In genomic region chr6:47809863-47810262, GRCh38 we compare ENCODE assay signal across 35 cellular contexts. TPM values are rescaled to one million over a fixed set of nuclear protein-coding genes. Genes with fewer than 3 reads are reported as not detected.
"Had no signal": no experiment of that assay in that cellular context is flagged by ENCODE, and none has a peak within 500 bp of the region (broad histone marks: within the 10 kb centered on the region; RNA-seq: fewer than 3 reads in every experiment).

No MANE protein-coding gene starts in this region.

- H3K36me3 ChIP-seq: adrenal gland, esophagus muscularis mucosa, gastrocnemius medialis had no signal

- DNase-seq: activated CD4-positive, alpha-beta memory T cell treated with anti-CD3 and anti-CD28 coated beads for 36 hours; activated CD4-positive, alpha-beta T cell treated with anti-CD3 and anti-CD28 coated beads for 36 hours; activated CD4-positive, alpha-beta T cell treated with anti-CD3 and anti-CD28 coated beads, Interleukin-2, amount 10 ng/mL, durations not matched to agents 24 days and 14 days; activated CD4-positive, CD25-positive, alpha-beta regulatory T cell; activated CD4-positive, CD25-positive, alpha-beta regulatory T cell treated with anti-CD3 and anti-CD28 coated beads, Interleukin-2, amount 50 U/mL, for 72 hours; activated CD8-positive, alpha-beta memory T cell treated with anti-CD3 and anti-CD28 coated beads, Interleukin-2, amount 10 ng/mL, durations not matched to agents 7 days and 5 days; activated CD8-positive, alpha-beta memory T cell treated with anti-CD3 and anti-CD28 coated beads, Interleukin-2, amount 50 U/mL, for 4 hours; activated CD8-positive, alpha-beta T cell treated with anti-CD3 and anti-CD28 coated beads, Interleukin-2, amount 10 ng/mL, durations not matched to agents 7 days and 5 days; activated effector memory CD4-positive, alpha-beta T cell treated with anti-CD3 and anti-CD28 coated beads, Interleukin-2, amount 50 U/mL, for 16 hours; activated naive CD4-positive, alpha-beta T cell treated with anti-CD3 and anti-CD28 coated beads for 36 hours; activated naive CD8-positive, alpha-beta T cell treated with anti-CD3 and anti-CD28 coated beads for 36 hours; activated naive CD8-positive, alpha-beta T cell treated with anti-CD3 and anti-CD28 coated beads, Interleukin-2, amount 50 U/mL, for 24 hours; activated T-cell treated with anti-CD3 and anti-CD28 coated beads, Interleukin-2, amount 50 U/mL, for 1 hour; activated T-cell treated with anti-CD3 and anti-CD28 coated beads, Interleukin-2, amount 50 U/mL, for 48 hours; adrenal gland; amygdala; aorta; body of pancreas; caudate nucleus; cortex of kidney; dermis blood vessel endothelial cell; effector CD4-positive, alpha-beta T cell; effector memory CD8-positive, alpha-beta T cell; erythroblast; foreskin keratinocyte; gastrocnemius medialis; T-helper 2 cell had no signal

- H3K36me3 Mint-ChIP-seq: activated CD4-positive, alpha-beta memory T cell treated with anti-CD3 and anti-CD28 coated beads for 36 hours; activated CD8-positive, alpha-beta memory T cell treated with anti-CD3 and anti-CD28 coated beads, Interleukin-2, amount 10 ng/mL, durations not matched to agents 7 days and 5 days; activated naive CD4-positive, alpha-beta T cell treated with anti-CD3 and anti-CD28 coated beads, Interleukin-2, amount 50 U/mL, for 24 hours; activated naive CD8-positive, alpha-beta T cell treated with anti-CD3 and anti-CD28 coated beads for 36 hours had no signal

- ATAC-seq: activated CD4-positive, alpha-beta T cell treated with anti-CD3 and anti-CD28 coated beads for 36 hours; activated CD8-positive, alpha-beta memory T cell treated with anti-CD3 and anti-CD28 coated beads, Interleukin-2, amount 10 ng/mL, durations not matched to agents 7 days and 5 days; activated CD8-positive, alpha-beta T cell treated with anti-CD3 and anti-CD28 coated beads, Interleukin-2, amount 10 ng/mL, durations not matched to agents 7 days and 5 days; activated naive CD8-positive, alpha-beta T cell treated with anti-CD3 and anti-CD28 coated beads, Interleukin-2, amount 50 U/mL, for 24 hours; body of pancreas; effector memory CD8-positive, alpha-beta T cell; foreskin keratinocyte; gastrocnemius medialis had no signal

- H3K27me3 ChIP-seq: adrenal gland, body of pancreas, esophagus muscularis mucosa, foreskin keratinocyte, gastrocnemius medialis had no signal

- H3K9me3 Mint-ChIP-seq: activated CD4-positive, alpha-beta memory T cell treated with anti-CD3 and anti-CD28 coated beads for 36 hours; activated CD4-positive, alpha-beta T cell treated with anti-CD3 and anti-CD28 coated beads, Interleukin-2, amount 10 ng/mL, durations not matched to agents 24 days and 14 days; activated naive CD4-positive, alpha-beta T cell treated with anti-CD3 and anti-CD28 coated beads for 36 hours; activated naive CD4-positive, alpha-beta T cell treated with anti-CD3 and anti-CD28 coated beads, Interleukin-2, amount 50 U/mL, for 24 hours; activated naive CD8-positive, alpha-beta T cell treated with anti-CD3 and anti-CD28 coated beads for 36 hours; activated naive CD8-positive, alpha-beta T cell treated with anti-CD3 and anti-CD28 coated beads, Interleukin-2, amount 50 U/mL, for 24 hours; activated T-helper 1 cell treated with anti-CD3 and anti-CD28 coated beads, Interleukin-12 subunit alpha, Interleukin-12 subunit beta, Interleukin-2, Interleukin-4 antibody, amounts not matched to agents 30 ng/mL and 10 ng/mL and 1 ng/mL, durations not matched to agents 14 hours and 24 hours and 36 hours; activated T-helper 2 cell treated with anti-CD3 and anti-CD28 coated beads, Interferon-gamma antibody, Interleukin-2, Interleukin-4, amounts not matched to agents 10 μg/mL and 5 μg/mL and 100 μg/mL, durations not matched to agents 14 hours and 24 hours and 36 hours; effector memory CD8-positive, alpha-beta T cell had no signal

- H3K4me3 Mint-ChIP-seq: activated CD4-positive, alpha-beta memory T cell treated with anti-CD3 and anti-CD28 coated beads for 36 hours; activated CD4-positive, alpha-beta T cell treated with anti-CD3 and anti-CD28 coated beads for 36 hours; activated CD4-positive, alpha-beta T cell treated with anti-CD3 and anti-CD28 coated beads, Interleukin-2, amount 10 ng/mL, durations not matched to agents 24 days and 14 days; activated CD8-positive, alpha-beta memory T cell treated with anti-CD3 and anti-CD28 coated beads, Interleukin-2, amount 10 ng/mL, durations not matched to agents 7 days and 5 days; activated CD8-positive, alpha-beta T cell treated with anti-CD3 and anti-CD28 coated beads, Interleukin-2, amount 10 ng/mL, durations not matched to agents 7 days and 5 days; activated naive CD4-positive, alpha-beta T cell treated with anti-CD3 and anti-CD28 coated beads for 36 hours; activated naive CD4-positive, alpha-beta T cell treated with anti-CD3 and anti-CD28 coated beads, Interleukin-2, amount 50 U/mL, for 24 hours; activated naive CD8-positive, alpha-beta T cell treated with anti-CD3 and anti-CD28 coated beads for 36 hours; activated naive CD8-positive, alpha-beta T cell treated with anti-CD3 and anti-CD28 coated beads, Interleukin-2, amount 50 U/mL, for 24 hours; activated T-helper 1 cell treated with anti-CD3 and anti-CD28 coated beads, Interleukin-12 subunit alpha, Interleukin-12 subunit beta, Interleukin-2, Interleukin-4 antibody, amounts not matched to agents 30 ng/mL and 10 ng/mL and 1 ng/mL, durations not matched to agents 14 hours and 24 hours and 36 hours; effector memory CD8-positive, alpha-beta T cell had no signal

- H3K4me1 Mint-ChIP-seq: activated CD4-positive, alpha-beta T cell treated with anti-CD3 and anti-CD28 coated beads for 36 hours; activated CD4-positive, alpha-beta T cell treated with anti-CD3 and anti-CD28 coated beads, Interleukin-2, amount 10 ng/mL, durations not matched to agents 24 days and 14 days; activated CD8-positive, alpha-beta memory T cell treated with anti-CD3 and anti-CD28 coated beads, Interleukin-2, amount 10 ng/mL, durations not matched to agents 7 days and 5 days; activated naive CD4-positive, alpha-beta T cell treated with anti-CD3 and anti-CD28 coated beads, Interleukin-2, amount 50 U/mL, for 24 hours; activated naive CD8-positive, alpha-beta T cell treated with anti-CD3 and anti-CD28 coated beads for 36 hours; activated naive CD8-positive, alpha-beta T cell treated with anti-CD3 and anti-CD28 coated beads, Interleukin-2, amount 50 U/mL, for 24 hours had no signal

- H3K27ac Mint-ChIP-seq: activated CD4-positive, alpha-beta memory T cell treated with anti-CD3 and anti-CD28 coated beads for 36 hours; activated CD4-positive, alpha-beta T cell treated with anti-CD3 and anti-CD28 coated beads for 36 hours; activated CD4-positive, alpha-beta T cell treated with anti-CD3 and anti-CD28 coated beads, Interleukin-2, amount 10 ng/mL, durations not matched to agents 24 days and 14 days; activated CD8-positive, alpha-beta memory T cell treated with anti-CD3 and anti-CD28 coated beads, Interleukin-2, amount 10 ng/mL, durations not matched to agents 7 days and 5 days; activated CD8-positive, alpha-beta T cell treated with anti-CD3 and anti-CD28 coated beads, Interleukin-2, amount 10 ng/mL, durations not matched to agents 7 days and 5 days; activated naive CD4-positive, alpha-beta T cell treated with anti-CD3 and anti-CD28 coated beads for 36 hours; activated naive CD4-positive, alpha-beta T cell treated with anti-CD3 and anti-CD28 coated beads, Interleukin-2, amount 50 U/mL, for 24 hours; activated naive CD8-positive, alpha-beta T cell treated with anti-CD3 and anti-CD28 coated beads for 36 hours; activated naive CD8-positive, alpha-beta T cell treated with anti-CD3 and anti-CD28 coated beads, Interleukin-2, amount 50 U/mL, for 24 hours; activated T-helper 1 cell treated with anti-CD3 and anti-CD28 coated beads, Interleukin-12 subunit alpha, Interleukin-12 subunit beta, Interleukin-2, Interleukin-4 antibody, amounts not matched to agents 30 ng/mL and 10 ng/mL and 1 ng/mL, durations not matched to agents 14 hours and 24 hours and 36 hours; activated T-helper 2 cell treated with anti-CD3 and anti-CD28 coated beads, Interferon-gamma antibody, Interleukin-2, Interleukin-4, amounts not matched to agents 10 μg/mL and 5 μg/mL and 100 μg/mL, durations not matched to agents 14 hours and 24 hours and 36 hours; effector memory CD8-positive, alpha-beta T cell had no signal

- H3K4me1 ChIP-seq: adrenal gland, body of pancreas, esophagus muscularis mucosa, foreskin keratinocyte, gastrocnemius medialis had no signal

- H3K4me3 ChIP-seq: adrenal gland, body of pancreas, esophagus muscularis mucosa, gastrocnemius medialis had no signal

- H3K27ac ChIP-seq: adrenal gland, body of pancreas, esophagus muscularis mucosa, foreskin keratinocyte, gastrocnemius medialis had no signal

- FAIRE-seq: colon had no signal

RNA-seq across cellular contexts. Expression of gene OPN5, which starts 28.0 kb away (rescaled TPM):
- total RNA-seq: activated CD4-positive, alpha-beta memory T cell treated with anti-CD3 and anti-CD28 coated beads for 36 hours; activated CD4-positive, alpha-beta T cell treated with anti-CD3 and anti-CD28 coated beads for 36 hours; activated CD4-positive, alpha-beta T cell treated with anti-CD3 and anti-CD28 coated beads, Interleukin-2, amount 10 ng/mL, durations not matched to agents 24 days and 14 days; activated CD8-positive, alpha-beta memory T cell treated with anti-CD3 and anti-CD28 coated beads for 36 hours; activated CD8-positive, alpha-beta memory T cell treated with anti-CD3 and anti-CD28 coated beads, Interleukin-2, amount 10 ng/mL, durations not matched to agents 7 days and 5 days; activated CD8-positive, alpha-beta T cell treated with anti-CD3 and anti-CD28 coated beads, Interleukin-2, amount 10 ng/mL, durations not matched to agents 7 days and 5 days; activated naive CD4-positive, alpha-beta T cell treated with anti-CD3 and anti-CD28 coated beads for 36 hours; activated naive CD8-positive, alpha-beta T cell treated with anti-CD3 and anti-CD28 coated beads for 36 hours; activated T-helper 1 cell treated with anti-CD3 and anti-CD28 coated beads, Interleukin-12 subunit alpha, Interleukin-12 subunit beta, Interleukin-2, Interleukin-4 antibody, amounts not matched to agents 30 ng/mL and 10 ng/mL and 1 ng/mL, durations not matched to agents 14 hours and 24 hours and 36 hours; activated T-helper 2 cell treated with anti-CD3 and anti-CD28 coated beads, Interferon-gamma antibody, Interleukin-2, Interleukin-4, amounts not matched to agents 10 μg/mL and 5 μg/mL and 100 μg/mL, durations not matched to agents 14 hours and 24 hours and 36 hours; adrenal gland; aorta; body of pancreas; chondrocyte; dermis blood vessel endothelial cell; esophagus muscularis mucosa; foreskin keratinocyte; gastrocnemius medialis; T-helper 1 cell treated with Interleukin-12 subunit alpha and Interleukin-12 subunit beta and Interleukin-4 antibody, amounts not matched to agents 30 ng/mL and 1 ng/mL, for 36 hours had no signal
- polyA plus RNA-seq: aorta had no signal
